ENCODE assay signal across 9 cellular contexts in the genomic region with DNA sequence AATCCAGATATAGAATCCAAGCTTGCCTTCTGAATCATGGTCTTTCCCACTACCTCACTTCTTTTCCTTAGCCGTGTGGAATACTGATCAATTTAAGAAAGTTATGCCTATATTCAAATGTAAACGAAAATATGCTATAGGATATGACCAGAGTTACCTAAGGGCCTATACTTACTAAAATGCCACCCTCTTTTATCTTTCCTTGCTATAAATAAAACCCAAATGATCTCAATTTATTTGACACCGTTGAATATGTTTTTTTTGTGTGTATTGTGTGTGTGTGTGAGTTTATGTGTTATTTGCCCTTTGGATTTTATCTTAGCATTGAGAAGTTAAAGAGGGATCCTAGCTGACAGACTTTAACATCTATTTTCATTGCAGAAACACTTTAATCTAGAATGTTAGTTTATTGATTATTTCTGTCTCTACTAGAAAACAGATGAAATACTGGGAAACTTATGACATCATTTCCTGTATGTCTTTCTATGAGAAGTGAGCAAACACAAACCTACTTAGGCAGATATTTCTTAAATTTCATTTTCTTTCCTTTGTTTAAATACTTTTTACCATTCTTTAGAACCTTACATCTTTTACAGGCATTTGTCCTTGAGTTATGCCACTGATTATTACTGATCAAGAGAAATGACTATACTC. TPM values are rescaled to one million over a fixed set of nuclear protein-coding genes. Genes with fewer than 3 reads are reported as not detected.
"Had no signal": no experiment of that assay in that cellular context is flagged by ENCODE, and none has a peak within 500 bp of the region (broad histone marks: within the 10 kb centered on the region; RNA-seq: fewer than 3 reads in every experiment).

No MANE protein-coding gene starts in this region.

- H3K4me2 ChIP-seq: GM23338 had no signal

- H3K36me3 ChIP-seq: HAP-1 had no signal

- H3K4me3 ChIP-seq: GM23338, HAP-1 had no signal

- H3K4me1 ChIP-seq: HAP-1 had no signal

- DNase-seq: H7, KG1 had no signal

- H2AFZ ChIP-seq: GM23338 had no signal

- FAIRE-seq: H1, HTR-8/SVneo had no signal

- ATAC-seq: GM23338, HCT116 had no signal

- H3K9me3 ChIP-seq: HAP-1 had no signal

RNA-seq across cellular contexts. Expression of a gene that starts 2.0 kb away (rescaled TPM):
- total RNA-seq: GM23338, H1, H7 had no signal
- polyA plus RNA-seq: GM23338, H1, IgD-negative memory B cell had no signal

RNA-seq across cellular contexts. Expression of a gene that starts 4.9 kb away (rescaled TPM):
- total RNA-seq: GM23338, H1, H7, HT-29 had no signal
- polyA plus RNA-seq: GM23338, H1, IgD-negative memory B cell had no signal

RNA-seq across cellular contexts. Expression of a gene that starts 9.6 kb away (rescaled TPM):
- total RNA-seq: GM23338, H1, H7, HT-29 had no signal
- polyA plus RNA-seq: GM23338, H1, IgD-negative memory B cell had no signal

RNA-seq across cellular contexts. Expression of a gene that starts 14.1 kb away (rescaled TPM):
- total RNA-seq: H1 had no signal
- polyA plus RNA-seq: IgD-negative memory B cell had no signal

RNA-seq across cellular contexts. Expression of a gene that starts 37.3 kb away (rescaled TPM):
- total RNA-seq: H1 had no signal
